8 cellular contexts compared by ENCODE assay signal in the genomic region with DNA sequence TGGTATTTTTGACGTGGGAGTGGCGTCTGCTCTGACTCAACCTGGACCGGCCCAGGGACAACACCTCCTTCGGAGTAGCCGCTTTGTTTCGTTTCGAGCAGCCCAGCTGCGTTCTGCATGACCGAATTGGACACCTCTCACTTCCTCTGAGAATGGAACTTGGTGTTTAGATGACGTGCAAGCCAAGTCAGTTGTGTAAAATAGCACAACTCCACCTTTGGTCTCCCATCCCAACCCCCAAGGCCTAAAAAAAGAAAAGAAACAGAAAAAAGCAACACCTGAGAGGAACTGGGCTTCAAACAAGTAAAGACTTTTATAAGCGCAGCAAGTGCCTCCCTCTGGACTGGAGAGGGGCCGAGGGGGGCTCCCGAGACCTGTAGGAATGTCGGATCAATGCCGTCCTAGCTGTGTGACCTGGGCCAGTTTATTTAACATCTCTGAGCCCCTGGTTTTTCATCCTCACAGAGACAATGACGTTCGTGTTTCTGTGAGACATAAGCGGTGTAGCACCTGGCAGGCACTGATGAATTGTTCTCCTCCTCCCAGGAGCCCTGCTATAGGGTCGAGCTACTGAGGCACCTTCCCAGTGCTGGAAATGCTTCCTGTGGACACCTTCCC. TPM values are rescaled to one million over a fixed set of nuclear protein-coding genes. Genes with fewer than 3 reads are reported as not detected.
DNase-seq lines count a peak whose midpoint lies in the region; ATAC-seq and TF ChIP-seq lines count a peak whose summit lies in the region.

No MANE protein-coding gene starts in this region.

- H3K27me3 Mint-ChIP-seq in Caco-2 (ENCODE audit: insufficient read depth, unreplicated experiment): no peaks in the 10 kb centered on the region

- H3K27me3 ChIP-seq in ACC112 (ENCODE audit: insufficient read depth, low read length): no peaks in the 10 kb centered on the region
- no peaks in the 10 kb centered on the region for H3K27me3 ChIP-seq in Caco-2 (replicated peaks; ENCODE audit: control insufficient read depth, insufficient read depth, low read length)

- no peak overlapping the region for H3K27ac Mint-ChIP-seq in Caco-2 (ENCODE audit: unreplicated experiment)

- intact Hi-C loops in Caco-2 (cut with micrococcal nuclease; ENCODE audit: unreplicated experiment): loop anchor here (10.0 kb wide), 1 partner anchor 58 kb away; no protein-coding TSS in a partner anchor

- BruUV-seq in Caco-2 (replicated peaks; lab: Mats Ljungman, UMichigan): no TSS peak

- ATAC-seq in HG03342 (IDR thresholded peaks at IDR 0.05; ENCODE audit: unreplicated experiment): peak; percentile 78

- DNase-seq in GM19240 (ENCODE audit: insufficient read length, low spot score) (peak; percentile 72), epithelial cell of proximal tubule (ENCODE audit: low read depth) (peak; percentile 95), Caco-2 (no peak)
- peak; percentile 85 for DNase-seq in activated CD4-positive, alpha-beta T cell treated with anti-CD3 and anti-CD28 coated beads for 48 hours
- DNase-seq in stimulated activated CD4-positive, alpha-beta T cell treated with anti-CD3 and anti-CD28 coated beads, Interleukin-15, amount 100 ng/mL, for 48 hours (ENCODE audit: low read depth in 2 of 2): peak; percentile 73 to 75
- DNase-seq in effector CD8-positive, alpha-beta T cell (lab: John Stamatoyannopoulos, UW): no peak

- H3K9me3 ChIP-seq in Caco-2: no peaks in the 10 kb centered on the region

- no peak overlapping the region for H2AFZ ChIP-seq in ACC112 (ENCODE audit: low read length, unreplicated experiment)

- H3K4me3 Mint-ChIP-seq in Caco-2 (ENCODE audit: unreplicated experiment): no peak overlapping the region

- POLR2A ChIA-PET in Caco-2 (lab: Charles Lee): no interaction called here

- H3K36me3 Mint-ChIP-seq in Caco-2 (ENCODE audit: insufficient read depth, unreplicated experiment): no peaks in the 10 kb centered on the region

- CTCF ChIA-PET in Caco-2 (lab: Charles Lee): no interaction called here

- H3K27ac ChIP-seq in ACC112 (ENCODE audit: low read depth, low read length): peak overlapping the region; percentile 60

- no peak for TF ChIP-seq CTCF in epithelial cell of proximal tubule (conservative IDR thresholded peaks at IDR 0.05; ENCODE audit: low read depth, low read length)
- no peak for TF ChIP-seq CTCF in Caco-2 (IDR thresholded peaks at IDR 0.05; ENCODE audit: insufficient read depth in 1 of 2, low read depth in 1 of 2, low read length in 1 of 2, severe bottlenecking in 1 of 2, unreplicated experiment in 1 of 2)

- H3K4me1 ChIP-seq in ACC112 (ENCODE audit: control insufficient read depth, insufficient read depth, low read length, unreplicated experiment): peaks cover 49% of the 10 kb centered on the region
- H3K4me1 ChIP-seq in Caco-2: peaks cover 35% of the 10 kb centered on the region

- peaks cover 10% of the 10 kb centered on the region for H3K4me1 Mint-ChIP-seq in Caco-2 (ENCODE audit: low read depth, unreplicated experiment)

- no peaks in the 10 kb centered on the region for H3K9me3 Mint-ChIP-seq in Caco-2 (ENCODE audit: unreplicated experiment)

- H3K4me3 ChIP-seq in ACC112 (ENCODE audit: low read depth, low read length) (no peak overlapping the region), epithelial cell of proximal tubule (ENCODE audit: low read depth, low read length) (no peak overlapping the region), Caco-2 (ENCODE audit: low read depth, low read length) (no peak overlapping the region)

- H3K36me3 ChIP-seq in ACC112 (ENCODE audit: insufficient read depth, low read length): no peaks in the 10 kb centered on the region
- H3K36me3 ChIP-seq in Caco-2 (ENCODE audit: control insufficient read depth, insufficient read depth, low read length): no peaks in the 10 kb centered on the region

- no peaks in the 10 kb centered on the region for H3K79me2 ChIP-seq in ACC112 (ENCODE audit: control insufficient read depth, insufficient read depth, low read length, unreplicated experiment)

RNA-seq across cellular contexts. Expression of gene SMNDC1, which starts 52.0 kb away (rescaled TPM):
- 4.1 and 5.9 TPM in 2 replicates for total RNA-seq in epithelial cell of proximal tubule
- total RNA-seq in Caco-2 (2022): 51.6 and 52.4 TPM in 2 replicates

Comparison
In these comparisons a context has a peak if more than half of its experiments do, and no peak if none do; other contexts are left out.
1. DNase-seq: peak in GM19240 (single experiment), activated CD4-positive, alpha-beta T cell treated with anti-CD3 and anti-CD28 coated beads for 48 hours (single experiment), epithelial cell of proximal tubule (single experiment) and stimulated activated CD4-positive, alpha-beta T cell treated with anti-CD3 and anti-CD28 coated beads, Interleukin-15, amount 100 ng/mL, for 48 hours (2 of 2); none in Caco-2 (0 of 2) and effector CD8-positive, alpha-beta T cell (single experiment).